In genomic region chr3:4830586-4830914, GRCh38 we compare ENCODE assay signal across 9 cellular contexts.
A peak's percentile ranks its signal among the peaks of the same experiment; 100 is the strongest.
DNase-seq lines count a peak whose midpoint lies in the region; ATAC-seq and TF ChIP-seq lines count a peak whose summit lies in the region.
"Had no signal": no experiment of that assay in that cellular context is flagged by ENCODE, and none has a peak within 500 bp of the region (broad histone marks: within the 10 kb centered on the region; RNA-seq: fewer than 3 reads in every experiment).

No MANE protein-coding gene starts in this region.

- H3K27me3 Mint-ChIP-seq in activated T-cell treated with anti-CD3 and anti-CD28 coated beads, Interleukin-2, amount 50 U/mL, for 24 hours, result no peaks in the 10 kb centered on the region

- peaks cover 92% of the 10 kb centered on the region for H3K4me1 Mint-ChIP-seq in activated T-cell treated with anti-CD3 and anti-CD28 coated beads, Interleukin-2, amount 50 U/mL, for 24 hours (ENCODE audit: low read depth)

- TF ChIP-seq CTCF in kidney epithelial cell (IDR thresholded peaks at IDR 0.05; ENCODE audit: insufficient read depth, low read length, poor library complexity, severe bottlenecking) (no peak), stomach (IDR thresholded peaks at IDR 0.05) (no peak)

- peak overlapping the region; percentile 8 for H3K4me3 ChIP-seq in kidney epithelial cell (ENCODE audit: low read depth, low read length)
- H3K4me3 ChIP-seq in stomach, result peak overlapping the region in 1 of 4 donors; percentile 5
- no peak overlapping the region for H3K4me3 ChIP-seq in H7 (ENCODE audit: insufficient read depth, low read depth, low read length)

- intact Hi-C loops in stomach (cut with DNase I; ENCODE audit: low total_unique reads), result no loop called here

- H3K4me1 ChIP-seq in stomach, result peaks cover 15 to 48% (median 21%) of the 10 kb centered on the region in 4 donors

- peak overlapping the region; percentile 99 for H3K27ac Mint-ChIP-seq in activated T-cell treated with anti-CD3 and anti-CD28 coated beads, Interleukin-2, amount 50 U/mL, for 24 hours

- peak overlapping the region; percentile 80 for H3K4me3 Mint-ChIP-seq in activated T-cell treated with anti-CD3 and anti-CD28 coated beads, Interleukin-2, amount 50 U/mL, for 24 hours

- DNase-seq in NCI-H82 (lab: John Stamatoyannopoulos, UW) (peak; percentile 17), NCI-H82 treated with DMSO at 0.1 percent for 48 hours (lab: John Stamatoyannopoulos, UW; ENCODE audit: unreplicated experiment) (no peak), kidney epithelial cell (ENCODE audit: low read depth) (no peak), stomach (no peak), medulla oblongata (ENCODE audit: extremely low spot score) (no peak), H7 (no peak)
- no peak for DNase-seq in activated T-cell treated with anti-CD3 and anti-CD28 coated beads, Interleukin-2, amount 50 U/mL, for 24 hours
- DNase-seq: NCI-H2081 treated with DMSO at 0.1 percent for 48 hours had no signal

- H3K36me3 ChIP-seq in kidney epithelial cell (ENCODE audit: control insufficient read depth, insufficient read depth, low read length), result no peaks in the 10 kb centered on the region
- H3K36me3 ChIP-seq in stomach, result peaks cover 0 to 22% (median 6%) of the 10 kb centered on the region in 4 donors
- H3K36me3 ChIP-seq in H7 (replicated peaks; ENCODE audit: control insufficient read depth, insufficient read depth, low read length), result no peaks in the 10 kb centered on the region

- peaks cover 62% of the 10 kb centered on the region for H3K36me3 Mint-ChIP-seq in activated T-cell treated with anti-CD3 and anti-CD28 coated beads, Interleukin-2, amount 50 U/mL, for 24 hours (ENCODE audit: low read depth)

- TF ChIP-seq POLR2A in stomach (IDR thresholded peaks at IDR 0.05), result no peak

- peaks cover 2% of the 10 kb centered on the region for H3K9me3 Mint-ChIP-seq in activated T-cell treated with anti-CD3 and anti-CD28 coated beads, Interleukin-2, amount 50 U/mL, for 24 hours

- TF ChIP-seq EP300 in stomach (IDR thresholded peaks at IDR 0.05), result no peak

- WGBS in stomach, 5 donors, result 79 to 91% (median 85%) methylated on average over 5 of the region's 5 CpGs

- peak overlapping the region; percentile 5 to 81 (median 68) for H3K27ac ChIP-seq in stomach

- H3K27me3 ChIP-seq in kidney epithelial cell (ENCODE audit: control insufficient read depth, insufficient read depth, low read length) (no peaks in the 10 kb centered on the region), stomach (no peaks in the 10 kb centered on the region), H7 (ENCODE audit: control insufficient read depth, insufficient read depth, low read length) (no peaks in the 10 kb centered on the region)

- ATAC-seq in HG03457 (IDR thresholded peaks at IDR 0.05; ENCODE audit: unreplicated experiment), result no peak

- no peaks in the 10 kb centered on the region for H3K9me3 ChIP-seq in stomach
